18 cellular contexts compared by ENCODE assay signal in genomic region chr7:100021297-100021696, GRCh38. TPM values are rescaled to one million over a fixed set of nuclear protein-coding genes. Genes with fewer than 3 reads are reported as not detected.
A peak's percentile ranks its signal among the peaks of the same experiment; 100 is the strongest.
DNase-seq lines count a peak whose midpoint lies in the region; TF ChIP-seq lines count a peak whose summit lies in the region.
"Had no signal": no experiment of that assay in that cellular context is flagged by ENCODE, and none has a peak within 500 bp of the region (broad histone marks: within the 10 kb centered on the region; RNA-seq: fewer than 3 reads in every experiment).

No MANE protein-coding gene starts in this region.

- CTCF ChIA-PET in HEK293 (lab: Yijun Ruan, JAX) = interaction anchor here (0.8 to 0.9 kb wide), 2 partner anchors 14 to 61 kb away, joined by 3 to 5 read pairs; no protein-coding TSS in a partner anchor

- no peak for TF ChIP-seq CTCF in HEK293 (tag by site-specific recombination; IDR thresholded peaks at IDR 0.05)
- TF ChIP-seq CTCF in neural crest cell (conservative IDR thresholded peaks at IDR 0.05) = no peak

- H3K4me1 ChIP-seq in HEK293 (ENCODE audit: control insufficient read depth, insufficient read depth, low read length) (peaks cover 7% of the 10 kb centered on the region; the same call in 1 of the 2 replicates), SJCRH30 (peaks cover 6% of the 10 kb centered on the region)

- no peaks in the 10 kb centered on the region for H3K27me3 Mint-ChIP-seq in neural crest cell (ENCODE audit: low read depth)
- H3K27me3 Mint-ChIP-seq: naive thymus-derived CD4-positive, alpha-beta T cell had no signal

- no peak overlapping the region for H3K27ac Mint-ChIP-seq in neural crest cell (ENCODE audit: unreplicated experiment)
- H3K27ac Mint-ChIP-seq: GM23338 had no signal

- no peaks in the 10 kb centered on the region for H3K9me3 Mint-ChIP-seq in neural crest cell
- H3K9me3 Mint-ChIP-seq: GM23338 had no signal

- peaks cover 7% of the 10 kb centered on the region for H3K36me3 Mint-ChIP-seq in neural crest cell (ENCODE audit: low read depth)

- no peak overlapping the region for H3K4me3 ChIP-seq in HEK293 (ENCODE audit: low read depth, low read length)
- no peak overlapping the region for H3K4me3 ChIP-seq in SJCRH30
- H3K4me3 ChIP-seq: GM23338, thyroid gland had no signal

- H3K4me1 Mint-ChIP-seq in neural crest cell = peaks cover 30% of the 10 kb centered on the region

- POLR2A ChIA-PET in HEK293 (lab: Yijun Ruan, JAX) = no interaction called here

- no peak overlapping the region for H3K27ac ChIP-seq in HEK293 (ENCODE audit: extremely low read depth, low read depth, low read length)
- no peak overlapping the region for H3K27ac ChIP-seq in SJCRH30
- H3K27ac ChIP-seq: thyroid gland had no signal

- peak overlapping the region; percentile 17 for H3K4me3 Mint-ChIP-seq in neural crest cell
- H3K4me3 Mint-ChIP-seq: GM23338; naive thymus-derived CD4-positive, alpha-beta T cell had no signal

- H3K36me3 ChIP-seq in HEK293 (ENCODE audit: control insufficient read depth in 2 of 2, insufficient read depth in 1 of 2, low read length in 2 of 2) (peaks cover 44 to 53% of the 10 kb centered on the region in 2 experiments), SJCRH30 (peaks cover 36% of the 10 kb centered on the region)

- H3K9me3 ChIP-seq in HEK293 (ENCODE audit: control insufficient read depth, insufficient read depth, low read depth, low read length) (no peaks in the 10 kb centered on the region), SJCRH30 (replicated peaks) (no peaks in the 10 kb centered on the region)
- H3K9me3 ChIP-seq: thyroid gland had no signal

- no peaks in the 10 kb centered on the region for H3K27me3 ChIP-seq in SJCRH30
- H3K27me3 ChIP-seq: thyroid gland had no signal

- DNase-seq in SIG-M5 treated with dmso at 0.1 percent for 504 hours (lab: John Stamatoyannopoulos, UW; ENCODE audit: unreplicated experiment) = peak; percentile 37
- DNase-seq in SIG-M5 (lab: John Stamatoyannopoulos, UW) = no peak
- peak; percentile 11 for DNase-seq in astrocyte of the hippocampus (ENCODE audit: low read depth, low spot score)
- no peak for DNase-seq in neural crest cell (ENCODE audit: low read depth, low spot score)
- DNase-seq in SJCRH30 = no peak
- DNase-seq in DMS 273 (lab: John Stamatoyannopoulos, UW; ENCODE audit: unreplicated experiment) = no peak
- DNase-seq in posterior cingulate gyrus = no peak
- DNase-seq: 8988T; C1 segment of cervical spinal cord; central memory CD4-positive, alpha-beta T cell; naive thymus-derived CD4-positive, alpha-beta T cell; NCI-H2081; NCI-H69; SW 1271; thyroid gland had no signal

- intact Hi-C loops in posterior cingulate gyrus (cut with DNase I) = no loop called here

TF ChIP-seq in HEK293, 187 proteins besides CTCF, POLR2A, EP300 and RAD21:
- TF ChIP-seq PRDM1 (tag by site-specific recombination; IDR thresholded peaks at IDR 0.05) (peak; percentile 49; the same call in 1 of the 2 replicates), ZFHX2 (tag by site-specific recombination; conservative IDR thresholded peaks at IDR 0.05) (no peak)
TF ChIP-seq in HEK293: peak in this region for 1.

RNA-seq across cellular contexts. Expression of gene ZKSCAN1, which starts 5.9 kb away (rescaled TPM):
- total RNA-seq in neural crest cell = 122 and 133 TPM in 2 replicates
- total RNA-seq in SJCRH30 (2014; rRNA removed; shearing (Covaris generic)) = 17.7 and 20.0 TPM in 2 replicates

RNA-seq across cellular contexts. Expression of gene ZSCAN21, which starts 28.3 kb away (rescaled TPM):
- total RNA-seq in neural crest cell = 19.3 and 20.3 TPM in 2 replicates
- 15.1 and 17.9 TPM in 2 replicates for total RNA-seq in SJCRH30 (2014; rRNA removed; shearing (Covaris generic))

RNA-seq across cellular contexts. Expression of gene AZGP1, which starts 45.5 kb away (rescaled TPM):
- 0.52 TPM in 1 of 2 replicates, not detected in the other for total RNA-seq in neural crest cell
- 0.10 TPM in 1 of 2 replicates, not detected in the other for total RNA-seq in SJCRH30 (2014; rRNA removed; shearing (Covaris generic))
- total RNA-seq: glomerular endothelial cell; naive thymus-derived CD4-positive, alpha-beta T cell had no signal

Comparison
In these comparisons a context has a peak if more than half of its experiments do, and no peak if none do; other contexts are left out.
1. DNase-seq: peak in SIG-M5 treated with dmso at 0.1 percent for 504 hours (single experiment) and astrocyte of the hippocampus (single experiment); none in SIG-M5 (single experiment), neural crest cell (single experiment), SJCRH30 (0 of 2), DMS 273 (single experiment) and posterior cingulate gyrus (0 of 10).